Comparison of ENCODE assay signal across 1 cellular context in genomic region chr11:129249351-129249750, GRCh38.
TF ChIP-seq lines count a peak whose summit lies in the region.

No MANE protein-coding gene starts in this region.

TF ChIP-seq in SK-N-SH, 30 proteins besides CTCF, POLR2A, EP300 and RAD21 (continued from another document):
- TF ChIP-seq USF2 (IDR thresholded peaks at IDR 0.05; ENCODE audit: borderline replicate concordance, low read depth, low read length), result no peak
- no peak for TF ChIP-seq MXI1 (IDR thresholded peaks at IDR 0.05; ENCODE audit: low read depth, low read length)
- no peak for TF ChIP-seq RXRA (IDR thresholded peaks at IDR 0.05; ENCODE audit: borderline replicate concordance, low read depth)
- TF ChIP-seq TAF1 (IDR thresholded peaks at IDR 0.05; ENCODE audit: borderline replicate concordance, low read depth, low read length), result no peak
- peak; percentile 79 for TF ChIP-seq FOSL2 (IDR thresholded peaks at IDR 0.05; ENCODE audit: borderline replicate concordance, low read depth)
- peak; percentile 48; the same call in 1 of the 2 replicates for TF ChIP-seq NFIC (IDR thresholded peaks at IDR 0.05; ENCODE audit: borderline replicate concordance)
- no peak for TF ChIP-seq RFX5 (IDR thresholded peaks at IDR 0.05; ENCODE audit: low read length)
- no peak for TF ChIP-seq EZH2phosphoT487 (IDR thresholded peaks at IDR 0.05; ENCODE audit: borderline replicate concordance, low read depth)
- TF ChIP-seq, protein P1, sequence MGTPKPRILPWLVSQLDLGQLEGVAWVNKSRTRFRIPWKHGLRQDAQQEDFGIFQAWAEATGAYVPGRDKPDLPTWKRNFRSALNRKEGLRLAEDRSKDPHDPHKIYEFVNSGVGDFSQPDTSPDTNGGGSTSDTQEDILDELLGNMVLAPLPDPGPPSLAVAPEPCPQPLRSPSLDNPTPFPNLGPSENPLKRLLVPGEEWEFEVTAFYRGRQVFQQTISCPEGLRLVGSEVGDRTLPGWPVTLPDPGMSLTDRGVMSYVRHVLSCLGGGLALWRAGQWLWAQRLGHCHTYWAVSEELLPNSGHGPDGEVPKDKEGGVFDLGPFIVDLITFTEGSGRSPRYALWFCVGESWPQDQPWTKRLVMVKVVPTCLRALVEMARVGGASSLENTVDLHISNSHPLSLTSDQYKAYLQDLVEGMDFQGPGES (IDR thresholded peaks at IDR 0.05; ENCODE audit: low read depth, low read length), result no peak
- TF ChIP-seq ELF1 (IDR thresholded peaks at IDR 0.05), result no peak
- TF ChIP-seq POLR2AphosphoS5 (IDR thresholded peaks at IDR 0.05; ENCODE audit: low read depth, low read length), result peak; percentile 15; the same call in 1 of the 2 replicates
- TF ChIP-seq TCF12 (IDR thresholded peaks at IDR 0.05), result peak; percentile 78
- peak; percentile 55 for TF ChIP-seq JUND (IDR thresholded peaks at IDR 0.05)
- no peak for TF ChIP-seq CHD2 (IDR thresholded peaks at IDR 0.05; ENCODE audit: low read length, partially characterized antibody)
- no peak for TF ChIP-seq TEAD4 (IDR thresholded peaks at IDR 0.05; ENCODE audit: borderline replicate concordance, insufficient read depth)
- no peak for TF ChIP-seq MEF2A (IDR thresholded peaks at IDR 0.05; ENCODE audit: borderline replicate concordance, low read depth)
- no peak for TF ChIP-seq ZBTB33 (IDR thresholded peaks at IDR 0.05; ENCODE audit: borderline replicate concordance, low read depth)
- TF ChIP-seq PBX3 (IDR thresholded peaks at IDR 0.05), result 0 out of 2 replicates have a peak, but pooled peaks have one; percentile 37
- TF ChIP-seq NRF1 (IDR thresholded peaks at IDR 0.05; ENCODE audit: low read depth, low read length), result no peak
- no peak for TF ChIP-seq USF1 (IDR thresholded peaks at IDR 0.05; ENCODE audit: borderline replicate concordance, low read depth)
- no peak for TF ChIP-seq YY1 (IDR thresholded peaks at IDR 0.05; ENCODE audit: low read depth)
